ENCODE assay signal across 7 cellular contexts in the genomic region with DNA sequence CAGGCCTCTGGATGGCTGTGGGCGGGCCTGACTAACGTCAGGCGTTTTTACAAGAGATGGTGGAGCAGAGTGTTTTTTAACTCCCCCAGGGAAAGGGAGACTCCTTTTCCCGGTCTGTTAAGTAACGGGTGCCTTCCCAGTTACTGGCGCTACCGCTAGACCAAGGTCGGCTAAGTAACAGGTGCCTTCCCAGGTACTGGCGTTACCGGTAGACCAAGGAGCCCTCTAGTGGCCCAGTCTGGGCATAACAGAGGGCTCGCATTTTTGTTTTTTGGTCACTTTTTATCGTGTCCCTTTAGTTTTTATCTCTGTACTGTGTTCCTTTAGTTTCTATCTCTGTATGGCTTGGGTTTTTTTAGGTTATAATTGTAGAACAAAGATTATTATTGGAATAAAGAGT. TPM values are rescaled to one million over a fixed set of nuclear protein-coding genes. Genes with fewer than 3 reads are reported as not detected.
A peak's percentile ranks its signal among the peaks of the same experiment; 100 is the strongest.
DNase-seq lines count a peak whose midpoint lies in the region; ATAC-seq, FAIRE-seq and TF ChIP-seq lines count a peak whose summit lies in the region.

No MANE protein-coding gene starts in this region.

- H4K20me1 ChIP-seq in DND-41 (ENCODE audit: insufficient read depth, low read length), result no peaks in the 10 kb centered on the region
- no peaks in the 10 kb centered on the region for H4K20me1 ChIP-seq in GM12878 (ENCODE audit: control insufficient read depth, insufficient read depth)
- no peaks in the 10 kb centered on the region for H4K20me1 ChIP-seq in osteoblast (ENCODE audit: insufficient read depth, low read length)

- H2AFZ ChIP-seq in DND-41 (ENCODE audit: low read depth, low read length) (no peak overlapping the region), GM12878 (ENCODE audit: control insufficient read depth, low read depth, low read length) (no peak overlapping the region), osteoblast (ENCODE audit: low read length) (no peak overlapping the region)

- ATAC-seq in DND-41 (ENCODE audit: insufficient read depth, low read depth) (no peak), GM12878 (no peak), HG02852 (IDR thresholded peaks at IDR 0.05; ENCODE audit: unreplicated experiment) (no peak)

- H3K79me2 ChIP-seq in DND-41 (ENCODE audit: insufficient read depth, low read length) (peaks cover 12% of the 10 kb centered on the region), GM12878 (ENCODE audit: control insufficient read depth, insufficient read depth, low read length) (no peaks in the 10 kb centered on the region; the same call in 1 of the 2 replicates), osteoblast (ENCODE audit: insufficient read depth, low read length) (peaks cover 3% of the 10 kb centered on the region)

- no peaks in the 10 kb centered on the region for H3K27me3 ChIP-seq in DND-41 (ENCODE audit: insufficient read depth, low read length, poor library complexity)
- H3K27me3 ChIP-seq in GM12878 (replicated peaks in 1 of 2; ENCODE audit: control insufficient read depth in 2 of 2, insufficient read depth in 2 of 2, low read length in 1 of 2), result no peaks in the 10 kb centered on the region
- H3K27me3 ChIP-seq in osteoblast (ENCODE audit: insufficient read depth, low read length), result no peaks in the 10 kb centered on the region

- no peak for TF ChIP-seq POLR2A in GM12878 (IDR thresholded peaks at IDR 0.05; ENCODE audit: low read depth, low read length)

- RAD21 ChIA-PET in GM12878 (lab: Charles Lee; ENCODE audit: unreplicated experiment), result no interaction called here

- no peak for TF ChIP-seq EP300 in GM12878 (IDR thresholded peaks at IDR 0.05; ENCODE audit: borderline replicate concordance in 1 of 2, control insufficient read depth in 1 of 2, low read depth in 2 of 2, low read length in 2 of 2)

- CTCF ChIA-PET in GM12878 (lab: Yijun Ruan, JAX), result no interaction called here

- H3K4me2 ChIP-seq in DND-41 (ENCODE audit: insufficient read depth, low read length) (no peak overlapping the region), GM12878 (ENCODE audit: control insufficient read depth, insufficient read depth) (no peak overlapping the region), osteoblast (ENCODE audit: insufficient read depth, low read length) (no peak overlapping the region)

- POLR2A ChIA-PET in GM12878 (lab: Charles Lee), result no interaction called here

- 95% methylated on average over 12 of the region's 12 CpGs for WGBS in GM12878 (ENCODE audit: insufficient coverage, insufficient replicate concordance, low lambda C conversion rate, missing lambda C conversion rate)

- peak; percentile 32 for TF ChIP-seq RAD21 in GM12878 (IDR thresholded peaks at IDR 0.05; ENCODE audit: insufficient read depth, low read depth, low read length)

- no peaks in the 10 kb centered on the region for H3K4me1 ChIP-seq in DND-41 (ENCODE audit: insufficient read depth, low read length)
- H3K4me1 ChIP-seq in GM12878 (ENCODE audit: control insufficient read depth, insufficient read depth, low read length), result no peaks in the 10 kb centered on the region
- no peaks in the 10 kb centered on the region for H3K4me1 ChIP-seq in osteoblast (ENCODE audit: insufficient read depth, low read length)

- no peak overlapping the region for H3K9ac ChIP-seq in DND-41 (ENCODE audit: low read depth, low read length)
- no peak overlapping the region for H3K9ac ChIP-seq in GM12878 (ENCODE audit: control insufficient read depth, insufficient read depth, low read length)

- H3K9me3 ChIP-seq in DND-41 (ENCODE audit: insufficient read depth, low read length, severe bottlenecking) (peaks cover 3% of the 10 kb centered on the region), GM12878 (replicated peaks; ENCODE audit: control insufficient read depth, insufficient read depth, low read length) (peaks cover 20% of the 10 kb centered on the region), osteoblast (ENCODE audit: low read depth, low read length) (no peaks in the 10 kb centered on the region)

- in situ Hi-C loops in KBM-7 (cut with MboI; ENCODE audit: low pct_unique_long_range_greater_than_20kb, low sequenced_read_pairs), result no loop called here
- in situ Hi-C loops in GM12878 (cut with MboI), result no loop called here

- peak; percentile 52 for DNase-seq in DND-41
- DNase-seq in KBM-7, result peak; percentile 43
- no peak for DNase-seq in GM12878 (ENCODE audit: low read depth, low spot score)
- no peak for DNase-seq in osteoblast (ENCODE audit: insufficient read length, low spot score, missing footprints)
- no peak for DNase-seq in NK-92 treated with Interleukin-12 subunit alpha and Interleukin-12 subunit beta, amount 100 ng/mL, for 24 hours (lab: John Stamatoyannopoulos, UW)
- DNase-seq in T-helper 1 cell, result no peak

- no peak overlapping the region for H3K4me3 ChIP-seq in DND-41 (ENCODE audit: low read depth in 1 of 2, low read length in 2 of 2)
- no peak overlapping the region for H3K4me3 ChIP-seq in GM12878
- H3K4me3 ChIP-seq in osteoblast (ENCODE audit: insufficient read depth, low read length), result no peak overlapping the region

- no peak for FAIRE-seq in GM12878 (lab: Jason Lieb, UNC)

- TF ChIP-seq CTCF in DND-41 (IDR thresholded peaks at IDR 0.05; ENCODE audit: borderline replicate concordance, extremely low read depth, low read length, poor library complexity, severe bottlenecking), result peak; percentile 81
- TF ChIP-seq CTCF in GM12878 (IDR thresholded peaks at IDR 0.05 in 2 of 3, conservative IDR thresholded peaks at IDR 0.05 in 1 of 3; ENCODE audit: control insufficient read depth in 2 of 3, extremely low read depth in 1 of 3, insufficient read depth in 1 of 3, low read depth in 3 of 3, low read length in 3 of 3), result peak; percentile 29 to 41 (median 32); a peak in 4 of 6 replicates
- peak; percentile 64 for TF ChIP-seq CTCF in osteoblast (IDR thresholded peaks at IDR 0.05; ENCODE audit: extremely low read depth, low read depth, low read length)

- intact Hi-C loops in GM12878 (cut with micrococcal nuclease; ENCODE audit: unreplicated experiment), result no loop called here

- no TSS peak for BruUV-seq in GM12878 (replicated peaks; lab: Mats Ljungman, UMichigan)

- SMC1A ChIA-PET in GM12878 (lab: Charles Lee; ENCODE audit: uncharacterized antibody, unreplicated experiment), result interaction anchor here (1.4 kb wide), 1 partner anchor 619 kb away, joined by 3 read pairs; no protein-coding TSS in a partner anchor

- H3K36me3 ChIP-seq in DND-41 (ENCODE audit: insufficient read depth, low read length), result peaks cover 79% of the 10 kb centered on the region
- peaks cover 2 to 21% of the 10 kb centered on the region in 2 experiments; a peak in 2 of 4 replicates for H3K36me3 ChIP-seq in GM12878 (ENCODE audit: control insufficient read depth in 2 of 2, insufficient read depth in 2 of 2, low read length in 1 of 2)
- H3K36me3 ChIP-seq in osteoblast (ENCODE audit: insufficient read depth, low read length), result peaks cover 40% of the 10 kb centered on the region

- H3K27ac ChIP-seq in DND-41 (ENCODE audit: low read length) (no peak overlapping the region), GM12878 (ENCODE audit: control insufficient read depth, insufficient read depth) (no peak overlapping the region), osteoblast (ENCODE audit: low read depth, low read length) (no peak overlapping the region)

RNA-seq across cellular contexts. Expression of a gene that starts 10.0 kb away (rescaled TPM):
- 31.9 and 32.6 TPM in 2 replicates for total RNA-seq in GM12878 (2013; cell fraction: nucleolus; rRNA removed)
- 5.3 and 5.8 TPM in 2 replicates for total RNA-seq in GM12878 (2014; rRNA removed)
- 6.2 and 6.4 TPM in 2 replicates for total RNA-seq in GM12878 (2014; rRNA removed; fragmentation: Illumina TruSeq; extraction: Trizol)
- 4.0 and 6.0 TPM in 2 replicates for total RNA-seq in GM12878 (2021)
- 3.4 TPM for polyA plus RNA-seq in GM12878 (2011; ENCODE audit: low read depth)
- 9.0 and 14.0 TPM in 2 replicates for polyA plus RNA-seq in GM12878 (2011; rRNA removed)
- 3.6 and 4.5 TPM in 2 replicates for polyA plus RNA-seq in GM12878 (2011; cell fraction: cytosol; rRNA removed)
- 5.6 and 5.9 TPM in 2 replicates for polyA plus RNA-seq in GM12878 (2011; cell fraction: nucleus; rRNA removed)
- 5.3 and 5.7 TPM in 2 replicates for polyA plus RNA-seq in GM12878 (2012)
- 5.0 and 5.8 TPM in 2 replicates for polyA plus RNA-seq in GM12878 (2014; fragmentation: Illumina TruSeq; extraction: Trizol)
- polyA plus RNA-seq in GM12878 (2014; fragmentation: Nextera tagmentation; extraction: Ambion mirVana), result 1 to 10 TPM; 3.3 to 4.9 TPM
- 3.6 and 3.7 TPM in 2 replicates for polyA plus RNA-seq in GM12878 (2014; rRNA removed)
- polyA plus RNA-seq in GM12878 (2016; fragmentation: Nextera tagmentation; extraction: Ambion mirVana), result 1 to 10 TPM; 3.3 to 3.9 TPM
- polyA minus RNA-seq in GM12878 (2011; rRNA and poly(A)+ RNA removed), result 8.1 and 10.7 TPM in 2 replicates
- polyA minus RNA-seq in GM12878 (2011; cell fraction: cytosol; rRNA and poly(A)+ RNA removed), result 1.3 and 5.0 TPM in 2 replicates
- 7.7 and 12.8 TPM in 2 replicates for polyA minus RNA-seq in GM12878 (2011; cell fraction: nucleus; rRNA and poly(A)+ RNA removed)
- total RNA-seq in osteoblast, result 8.8 and 10.1 TPM in 2 replicates

RNA-seq across cellular contexts. Expression of a gene that starts 17.7 kb away (rescaled TPM):
- total RNA-seq in GM12878 (2013; cell fraction: nucleolus; rRNA removed), result 16.5 and 17.3 TPM in 2 replicates
- total RNA-seq in GM12878 (2014; rRNA removed), result 2.5 and 4.0 TPM in 2 replicates
- 2.7 and 3.0 TPM in 2 replicates for total RNA-seq in GM12878 (2014; rRNA removed; fragmentation: Illumina TruSeq; extraction: Trizol)
- 3.1 and 3.8 TPM in 2 replicates for total RNA-seq in GM12878 (2021)
- 1.6 TPM for polyA plus RNA-seq in GM12878 (2011; ENCODE audit: low read depth)
- 6.3 and 6.9 TPM in 2 replicates for polyA plus RNA-seq in GM12878 (2011; rRNA removed)
- 3.8 and 4.3 TPM in 2 replicates for polyA plus RNA-seq in GM12878 (2011; cell fraction: cytosol; rRNA removed)
- polyA plus RNA-seq in GM12878 (2011; cell fraction: nucleus; rRNA removed), result 3.7 and 5.4 TPM in 2 replicates
- 2.1 and 2.9 TPM in 2 replicates for polyA plus RNA-seq in GM12878 (2012)
- 1.6 and 1.7 TPM in 2 replicates for polyA plus RNA-seq in GM12878 (2014; fragmentation: Illumina TruSeq; extraction: Trizol)
- polyA plus RNA-seq in GM12878 (2014; fragmentation: Nextera tagmentation; extraction: Ambion mirVana), result 1 to 10 TPM; 3.9 to 5.4 TPM
- 2.2 and 2.7 TPM in 2 replicates for polyA plus RNA-seq in GM12878 (2014; rRNA removed)
- 1 to 10 TPM; 1.9 to 2.3 TPM for polyA plus RNA-seq in GM12878 (2016; fragmentation: Nextera tagmentation; extraction: Ambion mirVana)
- 6.9 and 7.4 TPM in 2 replicates for polyA minus RNA-seq in GM12878 (2011; rRNA and poly(A)+ RNA removed)
- 2.7 and 4.5 TPM in 2 replicates for polyA minus RNA-seq in GM12878 (2011; cell fraction: cytosol; rRNA and poly(A)+ RNA removed)
- 3.6 and 7.0 TPM in 2 replicates for polyA minus RNA-seq in GM12878 (2011; cell fraction: nucleus; rRNA and poly(A)+ RNA removed)
- 23.2 and 24.5 TPM in 2 replicates for total RNA-seq in osteoblast

RNA-seq across cellular contexts. Expression of a gene that starts 55.5 kb away (rescaled TPM):
- 27.2 and 28.3 TPM in 2 replicates for total RNA-seq in GM12878 (2013; cell fraction: nucleolus; rRNA removed)
- total RNA-seq in GM12878 (2014; rRNA removed) (5.7 and 7.3 TPM in 2 replicates), GM12878 (2014; rRNA removed; fragmentation: Illumina TruSeq; extraction: Trizol) (8.3 and 8.8 TPM in 2 replicates), GM12878 (2021) (6.9 and 8.0 TPM in 2 replicates), osteoblast (9.8 and 10.9 TPM in 2 replicates)
- polyA plus RNA-seq in GM12878 (2011; ENCODE audit: low read depth), result 17.2 TPM
- polyA plus RNA-seq in GM12878 (2011; rRNA removed) (14.9 and 21.1 TPM in 2 replicates), GM12878 (2014; fragmentation: Illumina TruSeq; extraction: Trizol) (10.1 and 11.6 TPM in 2 replicates), GM12878 (2014; fragmentation: Nextera tagmentation; extraction: Ambion mirVana) (10 to 100 TPM; 36.4 to 38.7 TPM), GM12878 (2014; rRNA removed) (7.3 and 13.1 TPM in 2 replicates), GM12878 (2016; fragmentation: Nextera tagmentation; extraction: Ambion mirVana) (10 to 100 TPM; 17.3 to 17.9 TPM)
- polyA plus RNA-seq in GM12878 (2011; cell fraction: cytosol; rRNA removed), result 7.0 and 9.1 TPM in 2 replicates
- 12.0 and 19.2 TPM in 2 replicates for polyA plus RNA-seq in GM12878 (2011; cell fraction: nucleus; rRNA removed)
- 14.3 and 16.3 TPM in 2 replicates for polyA plus RNA-seq in GM12878 (2012)
- 6.5 and 6.6 TPM in 2 replicates for polyA minus RNA-seq in GM12878 (2011; rRNA and poly(A)+ RNA removed)
- polyA minus RNA-seq in GM12878 (2011; cell fraction: cytosol; rRNA and poly(A)+ RNA removed), result 1.7 and 1.8 TPM in 2 replicates
- 5.7 and 6.2 TPM in 2 replicates for polyA minus RNA-seq in GM12878 (2011; cell fraction: nucleus; rRNA and poly(A)+ RNA removed)

Comparison
In these comparisons a context has a peak if more than half of its experiments do, and no peak if none do; other contexts are left out.
1. DNase-seq: peak in DND-41 (single experiment) and KBM-7 (single experiment); none in GM12878 (single experiment), osteoblast (single experiment), NK-92 treated with Interleukin-12 subunit alpha and Interleukin-12 subunit beta, amount 100 ng/mL, for 24 hours (single experiment) and T-helper 1 cell (0 of 5).
2. Peak in every context shown above with its lines, with median percentiles within 50 percentile points of each other: CTCF ChIP-seq.